In genomic region chr13:111210082-111210481, GRCh38 we compare ENCODE assay signal across 2 cellular contexts.
TF ChIP-seq lines count a peak whose summit lies in the region.

No MANE protein-coding gene starts in this region.

TF ChIP-seq in H1, 55 proteins besides CTCF, POLR2A, EP300 and RAD21 (continued from another document):
- TF ChIP-seq SP4 (IDR thresholded peaks at IDR 0.05; ENCODE audit: low read length) = no peak
- no peak for TF ChIP-seq E2F6 (IDR thresholded peaks at IDR 0.05)
- no peak for TF ChIP-seq BRCA1 (IDR thresholded peaks at IDR 0.05; ENCODE audit: low read depth, low read length)
- no peak for TF ChIP-seq ATF3 (IDR thresholded peaks at IDR 0.05; ENCODE audit: insufficient read depth, low read depth, low read length)
- TF ChIP-seq JUN (IDR thresholded peaks at IDR 0.05; ENCODE audit: low read depth, low read length) = no peak
- TF ChIP-seq MAX (IDR thresholded peaks at IDR 0.05) = no peak
- no peak for TF ChIP-seq CBX8 (IDR thresholded peaks at IDR 0.05; ENCODE audit: borderline replicate concordance, low read depth, low read length)
TF ChIP-seq in H1: peak in this region for 0.

TF ChIP-seq in HEK293T, 16 proteins besides CTCF, POLR2A, EP300 and RAD21 (continued from another document):
- TF ChIP-seq ELF4 (IDR thresholded peaks at IDR 0.05) = no peak
- TF ChIP-seq CTBP1 (IDR thresholded peaks at IDR 0.05; ENCODE audit: borderline replicate concordance) = no peak
- TF ChIP-seq PKNOX1 (IDR thresholded peaks at IDR 0.05) = no peak
- no peak for TF ChIP-seq HDGF (IDR thresholded peaks at IDR 0.05; ENCODE audit: borderline replicate concordance)
- no peak for TF ChIP-seq LEF1 (IDR thresholded peaks at IDR 0.05; ENCODE audit: borderline replicate concordance)
- no peak for TF ChIP-seq ARNT (IDR thresholded peaks at IDR 0.05)
- no peak for TF ChIP-seq FOXA1 (IDR thresholded peaks at IDR 0.05)
- TF ChIP-seq BHLHE40 (IDR thresholded peaks at IDR 0.05; ENCODE audit: borderline replicate concordance) = no peak
- no peak for TF ChIP-seq NFRKB (IDR thresholded peaks at IDR 0.05)
- no peak for TF ChIP-seq FOXM1 (IDR thresholded peaks at IDR 0.05; ENCODE audit: borderline replicate concordance)
- TF ChIP-seq FOXK2 (IDR thresholded peaks at IDR 0.05) = no peak
- TF ChIP-seq L3MBTL2 (conservative IDR thresholded peaks at IDR 0.05) = no peak
- TF ChIP-seq ZNF384 (IDR thresholded peaks at IDR 0.05) = no peak
